ENCODE assay signal across 8 cellular contexts in the genomic region with DNA sequence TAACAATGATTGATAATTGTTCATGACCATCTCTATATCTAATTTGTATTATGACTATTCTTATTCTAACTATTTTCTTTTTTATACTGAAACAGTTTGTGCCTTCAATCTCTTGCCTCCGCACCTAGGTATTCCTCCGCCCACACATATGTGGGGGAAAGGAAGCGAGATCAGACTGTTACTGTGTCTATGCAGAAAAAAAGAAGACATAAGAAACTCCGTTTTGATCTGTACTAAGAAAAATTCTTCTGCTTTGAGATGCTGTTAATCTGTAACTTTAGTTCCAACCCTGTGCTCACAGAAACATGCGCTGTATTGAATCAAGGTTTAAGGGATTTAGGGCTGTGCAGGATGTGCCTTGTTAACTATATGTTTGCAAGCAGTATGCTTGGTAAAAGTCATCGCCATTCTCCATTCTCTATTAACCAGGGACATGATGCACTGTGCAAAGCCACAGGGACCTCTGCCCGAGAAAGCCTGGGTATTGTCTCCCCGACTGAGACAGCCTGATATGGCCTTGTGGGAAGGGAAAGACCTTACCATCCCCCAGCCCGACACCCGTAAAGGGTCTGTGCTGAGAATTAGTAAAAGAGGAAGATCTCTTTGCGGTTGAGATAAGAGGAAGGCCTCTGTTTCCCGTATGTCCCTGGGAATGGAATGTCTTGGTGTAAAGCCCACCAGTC. TPM values are rescaled to one million over a fixed set of nuclear protein-coding genes. Genes with fewer than 3 reads are reported as not detected.
A peak's percentile ranks its signal among the peaks of the same experiment; 100 is the strongest.
DNase-seq lines count a peak whose midpoint lies in the region; ATAC-seq lines count a peak whose summit lies in the region.

No MANE protein-coding gene starts in this region.

- intact Hi-C loops in activated T-helper 1 cell treated with anti-CD3 and anti-CD28 coated beads, Interleukin-12 subunit alpha, Interleukin-12 subunit beta, Interleukin-2, Interleukin-4 antibody, amounts not matched to agents 30 ng/mL and 10 ng/mL and 1 ng/mL, durations not matched to agents 14 hours and 24 hours and 36 hours (cut with micrococcal nuclease), result loop anchor here (1.0 kb wide), 2 partner anchors 12 to 168 kb away; a partner anchor contains a TSS

- H3K4me1 ChIP-seq in BLaER1 (peaks cover 61% of the 10 kb centered on the region), mesodermal cell (ENCODE audit: control insufficient read depth, insufficient read depth, low read length, poor library complexity, severe bottlenecking) (peaks cover 27% of the 10 kb centered on the region)

- H3K9me3 ChIP-seq in BLaER1 (no peaks in the 10 kb centered on the region), mesodermal cell (ENCODE audit: control insufficient read depth, low read length) (no peaks in the 10 kb centered on the region)

- no peaks in the 10 kb centered on the region for H3K27me3 ChIP-seq in BLaER1

- ATAC-seq in HG02571 (IDR thresholded peaks at IDR 0.05; ENCODE audit: unreplicated experiment) (no peak), HG02588 (IDR thresholded peaks at IDR 0.05; ENCODE audit: unreplicated experiment) (no peak)

- H4K20me1 ChIP-seq in BLaER1, result peaks cover 19% of the 10 kb centered on the region

- H3K36me3 ChIP-seq in BLaER1 (peaks cover 18% of the 10 kb centered on the region), mesodermal cell (ENCODE audit: control insufficient read depth, insufficient read depth, low read length) (peaks cover 17% of the 10 kb centered on the region)

- DNase-seq in activated T-helper 1 cell treated with anti-CD3 and anti-CD28 coated beads, Interleukin-12 subunit alpha, Interleukin-12 subunit beta, Interleukin-2, Interleukin-4 antibody, amounts not matched to agents 30 ng/mL and 10 ng/mL and 1 ng/mL, durations not matched to agents 14 hours and 24 hours and 36 hours (ENCODE audit: low spot score), result no peak
- DNase-seq in NCI-H526 treated with DMSO at 0.1 percent for 48 hours (lab: John Stamatoyannopoulos, UW) (no peak), NCI-H2081 (lab: John Stamatoyannopoulos, UW) (no peak)

- peak overlapping the region; percentile 45 for H3K4me3 ChIP-seq in BLaER1
- no peak overlapping the region for H3K4me3 ChIP-seq in mesodermal cell (ENCODE audit: extremely low read depth, insufficient read depth, low read length, poor library complexity, severe bottlenecking)

- WGBS in mesodermal cell (ENCODE audit: insufficient coverage in 2 of 2), 2 experiments, result 70 to 81% methylated on average over 5 to 6 of the region's 12 CpGs

- H3K4me1 Mint-ChIP-seq in IgD-negative memory B cell, result peaks cover 18 to 29% (median 26%) of the 10 kb centered on the region in 3 donors
- H3K4me1 Mint-ChIP-seq in activated T-helper 1 cell treated with anti-CD3 and anti-CD28 coated beads, Interleukin-12 subunit alpha, Interleukin-12 subunit beta, Interleukin-2, Interleukin-4 antibody, amounts not matched to agents 30 ng/mL and 10 ng/mL and 1 ng/mL, durations not matched to agents 14 hours and 24 hours and 36 hours (ENCODE audit: low read depth), result peaks cover 37% of the 10 kb centered on the region

- H3K27ac Mint-ChIP-seq in IgD-negative memory B cell, result peak overlapping the region; percentile 8 to 96 (median 47)
- H3K27ac Mint-ChIP-seq in activated T-helper 1 cell treated with anti-CD3 and anti-CD28 coated beads, Interleukin-12 subunit alpha, Interleukin-12 subunit beta, Interleukin-2, Interleukin-4 antibody, amounts not matched to agents 30 ng/mL and 10 ng/mL and 1 ng/mL, durations not matched to agents 14 hours and 24 hours and 36 hours, result peak overlapping the region; percentile 82

- peak overlapping the region; percentile 62 for H3K27ac ChIP-seq in BLaER1
- peak overlapping the region; percentile 65 for H3K27ac ChIP-seq in mesodermal cell (ENCODE audit: low read depth, low read length, severe bottlenecking)

- no peaks in the 10 kb centered on the region for H3K27me3 Mint-ChIP-seq in IgD-negative memory B cell
- H3K27me3 Mint-ChIP-seq in activated T-helper 1 cell treated with anti-CD3 and anti-CD28 coated beads, Interleukin-12 subunit alpha, Interleukin-12 subunit beta, Interleukin-2, Interleukin-4 antibody, amounts not matched to agents 30 ng/mL and 10 ng/mL and 1 ng/mL, durations not matched to agents 14 hours and 24 hours and 36 hours (ENCODE audit: insufficient read depth), result no peaks in the 10 kb centered on the region

- H3K9me3 Mint-ChIP-seq in IgD-negative memory B cell, result no peaks in the 10 kb centered on the region
- no peaks in the 10 kb centered on the region for H3K9me3 Mint-ChIP-seq in activated T-helper 1 cell treated with anti-CD3 and anti-CD28 coated beads, Interleukin-12 subunit alpha, Interleukin-12 subunit beta, Interleukin-2, Interleukin-4 antibody, amounts not matched to agents 30 ng/mL and 10 ng/mL and 1 ng/mL, durations not matched to agents 14 hours and 24 hours and 36 hours

- H3K36me3 Mint-ChIP-seq in IgD-negative memory B cell, result no peaks in the 10 kb centered on the region
- H3K36me3 Mint-ChIP-seq in activated T-helper 1 cell treated with anti-CD3 and anti-CD28 coated beads, Interleukin-12 subunit alpha, Interleukin-12 subunit beta, Interleukin-2, Interleukin-4 antibody, amounts not matched to agents 30 ng/mL and 10 ng/mL and 1 ng/mL, durations not matched to agents 14 hours and 24 hours and 36 hours (ENCODE audit: low read depth), result peaks cover 7% of the 10 kb centered on the region

- H3K4me2 ChIP-seq in BLaER1, result peak overlapping the region; percentile 95

- H3K4me3 Mint-ChIP-seq in IgD-negative memory B cell, result peak overlapping the region; percentile 45 to 93 (median 78)
- H3K4me3 Mint-ChIP-seq in activated T-helper 1 cell treated with anti-CD3 and anti-CD28 coated beads, Interleukin-12 subunit alpha, Interleukin-12 subunit beta, Interleukin-2, Interleukin-4 antibody, amounts not matched to agents 30 ng/mL and 10 ng/mL and 1 ng/mL, durations not matched to agents 14 hours and 24 hours and 36 hours, result peak overlapping the region; percentile 81

- H3K9ac ChIP-seq in BLaER1, result peak overlapping the region; percentile 62

RNA-seq across cellular contexts. Expression of a gene that starts 2.1 kb away (rescaled TPM):
- polyA plus RNA-seq in IgD-negative memory B cell, result 34.0 TPM
- 103 and 109 TPM in 2 replicates for total RNA-seq in activated T-helper 1 cell treated with anti-CD3 and anti-CD28 coated beads, Interleukin-12 subunit alpha, Interleukin-12 subunit beta, Interleukin-2, Interleukin-4 antibody, amounts not matched to agents 30 ng/mL and 10 ng/mL and 1 ng/mL, durations not matched to agents 14 hours and 24 hours and 36 hours
- polyA plus RNA-seq in mesodermal cell (2013, experiment 1 of 2), result 102 TPM
- 89.8 TPM for polyA plus RNA-seq in mesodermal cell (2013, experiment 2 of 2)

RNA-seq across cellular contexts. Expression of a gene that starts 23.9 kb away (rescaled TPM):
- polyA plus RNA-seq in IgD-negative memory B cell, result 3,054 TPM
- 5,323 and 5,421 TPM in 2 replicates for total RNA-seq in activated T-helper 1 cell treated with anti-CD3 and anti-CD28 coated beads, Interleukin-12 subunit alpha, Interleukin-12 subunit beta, Interleukin-2, Interleukin-4 antibody, amounts not matched to agents 30 ng/mL and 10 ng/mL and 1 ng/mL, durations not matched to agents 14 hours and 24 hours and 36 hours
- polyA plus RNA-seq in mesodermal cell (2013, experiment 1 of 2), result 1,431 TPM
- 2,018 TPM for polyA plus RNA-seq in mesodermal cell (2013, experiment 2 of 2)

RNA-seq across cellular contexts. Expression of a gene that starts 35.4 kb away (rescaled TPM):
- polyA plus RNA-seq in IgD-negative memory B cell, result 37.4 TPM
- 97.9 and 103 TPM in 2 replicates for total RNA-seq in activated T-helper 1 cell treated with anti-CD3 and anti-CD28 coated beads, Interleukin-12 subunit alpha, Interleukin-12 subunit beta, Interleukin-2, Interleukin-4 antibody, amounts not matched to agents 30 ng/mL and 10 ng/mL and 1 ng/mL, durations not matched to agents 14 hours and 24 hours and 36 hours
- polyA plus RNA-seq in mesodermal cell (2013, experiment 1 of 2), result 24.9 TPM
- polyA plus RNA-seq in mesodermal cell (2013, experiment 2 of 2), result 23.5 TPM

RNA-seq across cellular contexts. Expression of a gene that starts 47.5 kb away (rescaled TPM):
- polyA plus RNA-seq in IgD-negative memory B cell, result 86.4 TPM
- 94.6 and 96.9 TPM in 2 replicates for total RNA-seq in activated T-helper 1 cell treated with anti-CD3 and anti-CD28 coated beads, Interleukin-12 subunit alpha, Interleukin-12 subunit beta, Interleukin-2, Interleukin-4 antibody, amounts not matched to agents 30 ng/mL and 10 ng/mL and 1 ng/mL, durations not matched to agents 14 hours and 24 hours and 36 hours
- polyA plus RNA-seq in mesodermal cell (2013, experiment 1 of 2), result 59.5 TPM
- 49.2 TPM for polyA plus RNA-seq in mesodermal cell (2013, experiment 2 of 2)

RNA-seq across cellular contexts. Expression of a gene that starts 49.6 kb away (rescaled TPM):
- polyA plus RNA-seq in IgD-negative memory B cell, result 49.0 TPM
- total RNA-seq in activated T-helper 1 cell treated with anti-CD3 and anti-CD28 coated beads, Interleukin-12 subunit alpha, Interleukin-12 subunit beta, Interleukin-2, Interleukin-4 antibody, amounts not matched to agents 30 ng/mL and 10 ng/mL and 1 ng/mL, durations not matched to agents 14 hours and 24 hours and 36 hours, result 50.4 and 50.6 TPM in 2 replicates
- 52.9 TPM for polyA plus RNA-seq in mesodermal cell (2013, experiment 1 of 2)
- polyA plus RNA-seq in mesodermal cell (2013, experiment 2 of 2), result 41.6 TPM
